23 cellular contexts compared by ENCODE assay signal in genomic region chr4:170849969-170850368, GRCh38.
DNase-seq lines count a peak whose midpoint lies in the region; ATAC-seq, FAIRE-seq and TF ChIP-seq lines count a peak whose summit lies in the region.
"Had no signal": no experiment of that assay in that cellular context is flagged by ENCODE, and none has a peak within 500 bp of the region (broad histone marks: within the 10 kb centered on the region; RNA-seq: fewer than 3 reads in every experiment).

No MANE protein-coding gene starts in this region.

- H3K79me2 ChIP-seq in HepG2 (ENCODE audit: insufficient read depth, low read length): no peaks in the 10 kb centered on the region
- H3K79me2 ChIP-seq: parathyroid adenoma had no signal

- no peak overlapping the region for H2AFZ ChIP-seq in HepG2 (ENCODE audit: low read length)
- H2AFZ ChIP-seq: parathyroid adenoma had no signal

- DNase-seq in HepG2 (ENCODE audit: low spot score) (no peak), right lobe of liver (no peak), kidney tubule cell (ENCODE audit: low spot score) (peak; percentile 30), suprapubic skin (ENCODE audit: low spot score in 2 of 2) (no peak), NCI-H446 treated with DMSO at 0.1 percent for 48 hours (lab: John Stamatoyannopoulos, UW) (no peak), NCI-H1436 treated with DMSO at 0.1 percent for 48 hours (lab: John Stamatoyannopoulos, UW) (no peak)
- DNase-seq: activated CD4-positive, CD25-positive, alpha-beta regulatory T cell; activated gamma-delta T cell; CD4-positive, alpha-beta memory T cell; H7; hippocampal formation; Kasumi-1; NCI-H187 treated with DMSO at 0.1 percent for 48 hours; NCI-H69; stimulated activated naive CD4-positive, alpha-beta T cell treated with Interleukin-2 at 50 U/mL for 16 hours; uterus had no signal

- BruUV-seq in HepG2 (replicated peaks; lab: Mats Ljungman, UMichigan): no TSS peak

- H3K4me2 ChIP-seq in HepG2 (ENCODE audit: low read depth, low read length): no peak overlapping the region
- H3K4me2 ChIP-seq: smooth muscle cell had no signal

- H4K20me1 ChIP-seq in HepG2 (ENCODE audit: insufficient read depth, low read length): no peaks in the 10 kb centered on the region

- WGBS in HepG2 (ENCODE audit: low lambda C conversion rate): 13% methylated on average over 1 of the region's 1 CpG
- WGBS in right lobe of liver (ENCODE audit: insufficient coverage, low coverage, low lambda C conversion rate, missing lambda C conversion rate): 71% methylated on average over 1 of the region's 1 CpG
- 85% methylated on average over 1 of the region's 1 CpG for WGBS in suprapubic skin

- no peak for TF ChIP-seq RAD21 in HepG2 (CRISPR knock-in tag; IDR thresholded peaks at IDR 0.05)

- intact Hi-C loops in HepG2 (cut with micrococcal nuclease; ENCODE audit: unreplicated experiment) (no loop called here), right lobe of liver (cut with DNase I) (no loop called here)

- no peaks in the 10 kb centered on the region for H3K27me3 ChIP-seq in HepG2 (ENCODE audit: control insufficient read depth in 1 of 2, insufficient read depth in 2 of 2, low read length in 2 of 2)
- H3K27me3 ChIP-seq in right lobe of liver: no peaks in the 10 kb centered on the region
- H3K27me3 ChIP-seq in suprapubic skin: no peaks in the 10 kb centered on the region
- H3K27me3 ChIP-seq: uterus had no signal

- no peak for TF ChIP-seq EP300 in HepG2 (IDR thresholded peaks at IDR 0.05; ENCODE audit: low read depth in 2 of 2, low read length in 2 of 2)
- no peak for TF ChIP-seq EP300 in HepG2 (CRISPR knock-in tag; IDR thresholded peaks at IDR 0.05; ENCODE audit: borderline replicate concordance)
- no peak for TF ChIP-seq EP300 in suprapubic skin (IDR thresholded peaks at IDR 0.05)

- POLR2A ChIA-PET in HepG2 (lab: Yijun Ruan, JAX): no interaction called here

- H3K9ac ChIP-seq in HepG2 (ENCODE audit: insufficient read depth, low read depth, low read length): no peak overlapping the region
- H3K9ac ChIP-seq: parathyroid adenoma had no signal

- CTCF ChIA-PET in HepG2 (lab: Yijun Ruan, JAX; ENCODE audit: low intra/inter-chr PET ratio, low total read pairs): no interaction called here

- no peak for TF ChIP-seq CTCF in HepG2 (CRISPR knock-in tag; IDR thresholded peaks at IDR 0.05)
- no peak for TF ChIP-seq CTCF in right lobe of liver (IDR thresholded peaks at IDR 0.05)
- TF ChIP-seq CTCF in suprapubic skin (IDR thresholded peaks at IDR 0.05): no peak

- no peak overlapping the region for H3K4me3 ChIP-seq in HepG2 (replicated peaks in 1 of 3; ENCODE audit: insufficient read depth in 1 of 3, low read depth in 2 of 3, low read length in 3 of 3)
- H3K4me3 ChIP-seq in right lobe of liver: no peak overlapping the region
- H3K4me3 ChIP-seq in suprapubic skin: no peak overlapping the region
- H3K4me3 ChIP-seq: smooth muscle cell, uterus had no signal

- H3K36me3 ChIP-seq in HepG2 (replicated peaks in 1 of 2; ENCODE audit: control insufficient read depth in 1 of 2, insufficient read depth in 2 of 2, low read length in 2 of 2): no peaks in the 10 kb centered on the region
- H3K36me3 ChIP-seq in right lobe of liver: no peaks in the 10 kb centered on the region
- no peaks in the 10 kb centered on the region for H3K36me3 ChIP-seq in suprapubic skin
- H3K36me3 ChIP-seq: uterus had no signal

- no peaks in the 10 kb centered on the region for H3K9me3 ChIP-seq in HepG2 (ENCODE audit: low read length)
- H3K9me3 ChIP-seq in right lobe of liver: no peaks in the 10 kb centered on the region
- H3K9me3 ChIP-seq in suprapubic skin: no peaks in the 10 kb centered on the region
- H3K9me3 ChIP-seq: uterus had no signal

- no peak for TF ChIP-seq POLR2A in HepG2 (IDR thresholded peaks at IDR 0.05; ENCODE audit: insufficient read depth in 1 of 2, low read depth in 2 of 2, low read length in 2 of 2)
- TF ChIP-seq POLR2A in right lobe of liver (IDR thresholded peaks at IDR 0.05): no peak
- no peak for TF ChIP-seq POLR2A in suprapubic skin (IDR thresholded peaks at IDR 0.05)

- ATAC-seq in HepG2 (no peak), right lobe of liver (no peak), GM21717 (IDR thresholded peaks at IDR 0.05; ENCODE audit: unreplicated experiment) (peak; percentile 84), HG03378 (IDR thresholded peaks at IDR 0.05; ENCODE audit: unreplicated experiment) (peak; percentile 78)
- ATAC-seq: left lobe of liver had no signal

- H3K27ac ChIP-seq in HepG2 (ENCODE audit: extremely low read length, insufficient read depth, low read length) (no peak overlapping the region), right lobe of liver (no peak overlapping the region), suprapubic skin (no peak overlapping the region)
- H3K27ac ChIP-seq: parathyroid adenoma, uterus had no signal

- in situ Hi-C loops in HepG2 (cut with HindIII; ENCODE audit: extremely low pct_ligation_motif_present, low pct_unique_long_range_greater_than_20kb): loop anchor here (25.0 kb wide), 1 partner anchor 713 kb away; no protein-coding TSS in a partner anchor

- H3K4me1 ChIP-seq in HepG2 (ENCODE audit: insufficient read depth, low read length) (no peaks in the 10 kb centered on the region), right lobe of liver (no peaks in the 10 kb centered on the region), suprapubic skin (no peaks in the 10 kb centered on the region)
- H3K4me1 ChIP-seq: parathyroid adenoma, uterus had no signal

- FAIRE-seq in HepG2 (lab: Jason Lieb, UNC): no peak
- FAIRE-seq: A204.1, RCC 7860 had no signal

TF ChIP-seq in HepG2, 621 proteins besides CTCF, POLR2A, EP300 and RAD21:
- TF ChIP-seq ATF7 (IDR thresholded peaks at IDR 0.05) (peak; percentile 81), ATF7 (CRISPR knock-in tag; IDR thresholded peaks at IDR 0.05) (no peak), POLR2G (IDR thresholded peaks at IDR 0.05; ENCODE audit: low read depth, low read length) (no peak)

Comparison
In these comparisons a context has a peak if more than half of its experiments do, and no peak if none do; other contexts are left out.
1. ATAC-seq: peak in GM21717 (single experiment) and HG03378 (single experiment); none in HepG2 (single experiment) and right lobe of liver (0 of 4).